ENCODE assay signal across 35 cellular contexts in genomic region chr18:76202322-76202721, GRCh38.
"Had no signal": no experiment of that assay in that cellular context is flagged by ENCODE, and none has a peak within 500 bp of the region (broad histone marks: within the 10 kb centered on the region; RNA-seq: fewer than 3 reads in every experiment).

No MANE protein-coding gene starts in this region.

- DNase-seq: Karpas-422, Kasumi-1, MG63, MM.1S, MV-4-11, NCI-H1048, NCI-H1092, NCI-H1092 treated with DMSO at 0.1 percent for 48 hours, NCI-H1105, NCI-H1105 treated with DMSO at 0.1 percent for 48 hours, NCI-H1417, NCI-H1417 treated with DMSO at 0.1 percent for 48 hours, NCI-H1436, NCI-H1436 treated with DMSO at 0.1 percent for 48 hours, NCI-H146, NCI-H1694, NCI-H1694 treated with DMSO at 0.1 percent for 48 hours, NCI-H187, NCI-H187 treated with DMSO at 0.1 percent for 48 hours, NCI-H1930, NCI-H2029, NCI-H2029 treated with DMSO at 0.1 percent for 48 hours, NCI-H2081, NCI-H2081 treated with DMSO at 0.1 percent for 48 hours, NCI-H2107, NCI-H2171, NCI-H2171 treated with DMSO at 0.1 percent for 48 hours, NCI-H2227 treated with DMSO at 0.1 percent for 48 hours, NCI-H226, NCI-H345, NCI-H446, NCI-H446 treated with DMSO at 0.1 percent for 48 hours, NCI-H510A, NCI-H524, NCI-H524 treated with DMSO at 0.1 percent for 48 hours had no signal

- H3K9me3 ChIP-seq: MG63 had no signal

- H3K27me3 ChIP-seq: MG63 had no signal

- H3K36me3 ChIP-seq: MG63 had no signal

- H3K4me3 ChIP-seq: MG63 had no signal
